ENCODE assay signal across 1 cellular context in the genomic region with DNA sequence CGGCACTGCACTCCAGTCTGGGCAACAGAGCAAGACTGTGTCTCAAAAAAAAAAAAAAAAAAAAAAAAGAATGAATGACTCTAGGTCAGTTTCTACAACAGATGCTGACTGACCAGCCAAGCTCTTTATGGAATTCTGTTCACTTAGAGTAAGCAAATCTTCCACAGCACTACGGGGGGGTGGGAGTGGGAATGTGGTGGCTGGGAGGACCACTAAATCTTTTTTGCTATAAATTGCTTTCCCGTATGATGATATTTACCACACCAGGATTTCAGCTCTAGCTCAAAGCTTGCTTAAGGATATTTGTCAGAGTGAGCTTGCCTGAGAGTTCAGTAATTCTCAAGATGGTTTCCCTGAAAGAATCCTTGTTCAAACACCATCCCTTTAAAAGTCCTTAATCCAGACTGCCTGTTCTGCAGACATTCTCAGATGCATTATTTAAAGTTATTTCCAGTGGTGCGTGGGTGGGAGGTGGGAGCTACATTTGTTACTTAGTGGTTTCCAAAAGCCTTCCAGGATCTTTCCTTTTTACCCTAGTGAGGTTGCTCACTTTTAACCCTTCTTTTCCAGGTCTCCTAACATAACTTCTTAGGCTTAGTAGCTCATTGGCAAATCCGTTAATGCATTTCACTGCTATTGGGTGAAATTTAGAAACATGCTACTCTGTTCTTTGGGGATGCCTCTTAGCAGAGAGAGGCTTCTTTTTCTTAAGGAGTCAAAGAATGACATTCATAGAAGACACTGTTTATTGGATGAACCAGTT.
TF ChIP-seq lines count a peak whose summit lies in the region.

No MANE protein-coding gene starts in this region.

TF ChIP-seq in SK-N-SH, 30 proteins besides CTCF, POLR2A, EP300 and RAD21:
- TF ChIP-seq, protein P1, sequence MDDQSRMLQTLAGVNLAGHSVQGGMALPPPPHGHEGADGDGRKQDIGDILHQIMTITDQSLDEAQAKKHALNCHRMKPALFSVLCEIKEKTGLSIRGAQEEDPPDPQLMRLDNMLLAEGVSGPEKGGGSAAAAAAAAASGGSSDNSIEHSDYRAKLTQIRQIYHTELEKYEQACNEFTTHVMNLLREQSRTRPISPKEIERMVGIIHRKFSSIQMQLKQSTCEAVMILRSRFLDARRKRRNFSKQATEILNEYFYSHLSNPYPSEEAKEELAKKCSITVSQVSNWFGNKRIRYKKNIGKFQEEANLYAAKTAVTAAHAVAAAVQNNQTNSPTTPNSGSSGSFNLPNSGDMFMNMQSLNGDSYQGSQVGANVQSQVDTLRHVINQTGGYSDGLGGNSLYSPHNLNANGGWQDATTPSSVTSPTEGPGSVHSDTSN (IDR thresholded peaks at IDR 0.05): no peak
- TF ChIP-seq GATA2 (CRISPR knock-in tag; IDR thresholded peaks at IDR 0.05): no peak
- TF ChIP-seq TCF12 (IDR thresholded peaks at IDR 0.05): no peak
- TF ChIP-seq, protein P2, sequence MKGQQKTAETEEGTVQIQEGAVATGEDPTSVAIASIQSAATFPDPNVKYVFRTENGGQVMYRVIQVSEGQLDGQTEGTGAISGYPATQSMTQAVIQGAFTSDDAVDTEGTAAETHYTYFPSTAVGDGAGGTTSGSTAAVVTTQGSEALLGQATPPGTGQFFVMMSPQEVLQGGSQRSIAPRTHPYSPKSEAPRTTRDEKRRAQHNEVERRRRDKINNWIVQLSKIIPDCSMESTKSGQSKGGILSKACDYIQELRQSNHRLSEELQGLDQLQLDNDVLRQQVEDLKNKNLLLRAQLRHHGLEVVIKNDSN (IDR thresholded peaks at IDR 0.05; ENCODE audit: borderline replicate concordance, low read depth): no peak
- TF ChIP-seq FOSL2 (IDR thresholded peaks at IDR 0.05; ENCODE audit: borderline replicate concordance, low read depth): no peak
- TF ChIP-seq MEF2A (IDR thresholded peaks at IDR 0.05; ENCODE audit: borderline replicate concordance, low read depth): no peak
- TF ChIP-seq RFX5 (IDR thresholded peaks at IDR 0.05; ENCODE audit: low read length): no peak
- TF ChIP-seq, protein P3, sequence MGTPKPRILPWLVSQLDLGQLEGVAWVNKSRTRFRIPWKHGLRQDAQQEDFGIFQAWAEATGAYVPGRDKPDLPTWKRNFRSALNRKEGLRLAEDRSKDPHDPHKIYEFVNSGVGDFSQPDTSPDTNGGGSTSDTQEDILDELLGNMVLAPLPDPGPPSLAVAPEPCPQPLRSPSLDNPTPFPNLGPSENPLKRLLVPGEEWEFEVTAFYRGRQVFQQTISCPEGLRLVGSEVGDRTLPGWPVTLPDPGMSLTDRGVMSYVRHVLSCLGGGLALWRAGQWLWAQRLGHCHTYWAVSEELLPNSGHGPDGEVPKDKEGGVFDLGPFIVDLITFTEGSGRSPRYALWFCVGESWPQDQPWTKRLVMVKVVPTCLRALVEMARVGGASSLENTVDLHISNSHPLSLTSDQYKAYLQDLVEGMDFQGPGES (IDR thresholded peaks at IDR 0.05; ENCODE audit: low read depth, low read length): no peak
- no peak for TF ChIP-seq YY1 (IDR thresholded peaks at IDR 0.05; ENCODE audit: low read depth)
- TF ChIP-seq RCOR1 (IDR thresholded peaks at IDR 0.05; ENCODE audit: low read length): no peak
- TF ChIP-seq GABPA (IDR thresholded peaks at IDR 0.05; ENCODE audit: low read depth): no peak
- TF ChIP-seq FOXJ3 (CRISPR knock-in tag; IDR thresholded peaks at IDR 0.05): no peak
- no peak for TF ChIP-seq SMC3 (IDR thresholded peaks at IDR 0.05; ENCODE audit: low read depth, low read length)
- no peak for TF ChIP-seq MXI1 (IDR thresholded peaks at IDR 0.05; ENCODE audit: low read depth, low read length)
- TF ChIP-seq, protein P4, sequence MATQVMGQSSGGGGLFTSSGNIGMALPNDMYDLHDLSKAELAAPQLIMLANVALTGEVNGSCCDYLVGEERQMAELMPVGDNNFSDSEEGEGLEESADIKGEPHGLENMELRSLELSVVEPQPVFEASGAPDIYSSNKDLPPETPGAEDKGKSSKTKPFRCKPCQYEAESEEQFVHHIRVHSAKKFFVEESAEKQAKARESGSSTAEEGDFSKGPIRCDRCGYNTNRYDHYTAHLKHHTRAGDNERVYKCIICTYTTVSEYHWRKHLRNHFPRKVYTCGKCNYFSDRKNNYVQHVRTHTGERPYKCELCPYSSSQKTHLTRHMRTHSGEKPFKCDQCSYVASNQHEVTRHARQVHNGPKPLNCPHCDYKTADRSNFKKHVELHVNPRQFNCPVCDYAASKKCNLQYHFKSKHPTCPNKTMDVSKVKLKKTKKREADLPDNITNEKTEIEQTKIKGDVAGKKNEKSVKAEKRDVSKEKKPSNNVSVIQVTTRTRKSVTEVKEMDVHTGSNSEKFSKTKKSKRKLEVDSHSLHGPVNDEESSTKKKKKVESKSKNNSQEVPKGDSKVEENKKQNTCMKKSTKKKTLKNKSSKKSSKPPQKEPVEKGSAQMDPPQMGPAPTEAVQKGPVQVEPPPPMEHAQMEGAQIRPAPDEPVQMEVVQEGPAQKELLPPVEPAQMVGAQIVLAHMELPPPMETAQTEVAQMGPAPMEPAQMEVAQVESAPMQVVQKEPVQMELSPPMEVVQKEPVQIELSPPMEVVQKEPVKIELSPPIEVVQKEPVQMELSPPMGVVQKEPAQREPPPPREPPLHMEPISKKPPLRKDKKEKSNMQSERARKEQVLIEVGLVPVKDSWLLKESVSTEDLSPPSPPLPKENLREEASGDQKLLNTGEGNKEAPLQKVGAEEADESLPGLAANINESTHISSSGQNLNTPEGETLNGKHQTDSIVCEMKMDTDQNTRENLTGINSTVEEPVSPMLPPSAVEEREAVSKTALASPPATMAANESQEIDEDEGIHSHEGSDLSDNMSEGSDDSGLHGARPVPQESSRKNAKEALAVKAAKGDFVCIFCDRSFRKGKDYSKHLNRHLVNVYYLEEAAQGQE (IDR thresholded peaks at IDR 0.05; ENCODE audit: low read depth, low read length): no peak
- no peak for TF ChIP-seq NFIC (IDR thresholded peaks at IDR 0.05; ENCODE audit: borderline replicate concordance)
- TF ChIP-seq CHD2 (IDR thresholded peaks at IDR 0.05; ENCODE audit: low read length, partially characterized antibody): no peak
- no peak for TF ChIP-seq RXRA (IDR thresholded peaks at IDR 0.05; ENCODE audit: borderline replicate concordance, low read depth)
- TF ChIP-seq POLR2AphosphoS5 (IDR thresholded peaks at IDR 0.05; ENCODE audit: low read depth, low read length): no peak
TF ChIP-seq in SK-N-SH: peak in this region for 0.
